2 cellular contexts compared by ENCODE assay signal in genomic region chr17:32941419-32942032, GRCh38.
TF ChIP-seq lines count a peak whose summit lies in the region.

No MANE protein-coding gene starts in this region.

TF ChIP-seq in SK-N-SH, 30 proteins besides CTCF, POLR2A, EP300 and RAD21 (continued from another document):
- TF ChIP-seq, protein P1, sequence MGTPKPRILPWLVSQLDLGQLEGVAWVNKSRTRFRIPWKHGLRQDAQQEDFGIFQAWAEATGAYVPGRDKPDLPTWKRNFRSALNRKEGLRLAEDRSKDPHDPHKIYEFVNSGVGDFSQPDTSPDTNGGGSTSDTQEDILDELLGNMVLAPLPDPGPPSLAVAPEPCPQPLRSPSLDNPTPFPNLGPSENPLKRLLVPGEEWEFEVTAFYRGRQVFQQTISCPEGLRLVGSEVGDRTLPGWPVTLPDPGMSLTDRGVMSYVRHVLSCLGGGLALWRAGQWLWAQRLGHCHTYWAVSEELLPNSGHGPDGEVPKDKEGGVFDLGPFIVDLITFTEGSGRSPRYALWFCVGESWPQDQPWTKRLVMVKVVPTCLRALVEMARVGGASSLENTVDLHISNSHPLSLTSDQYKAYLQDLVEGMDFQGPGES (IDR thresholded peaks at IDR 0.05; ENCODE audit: low read depth, low read length) = no peak
- no peak for TF ChIP-seq GABPA (IDR thresholded peaks at IDR 0.05; ENCODE audit: low read depth)
TF ChIP-seq in SK-N-SH: peak in this region for 0.

TF ChIP-seq in SK-N-SH treated with all-trans-retinoic acid at 6 μM for 48 hours, 23 proteins besides CTCF, POLR2A, EP300 and RAD21 (continued from another document):
- TF ChIP-seq, protein P2, sequence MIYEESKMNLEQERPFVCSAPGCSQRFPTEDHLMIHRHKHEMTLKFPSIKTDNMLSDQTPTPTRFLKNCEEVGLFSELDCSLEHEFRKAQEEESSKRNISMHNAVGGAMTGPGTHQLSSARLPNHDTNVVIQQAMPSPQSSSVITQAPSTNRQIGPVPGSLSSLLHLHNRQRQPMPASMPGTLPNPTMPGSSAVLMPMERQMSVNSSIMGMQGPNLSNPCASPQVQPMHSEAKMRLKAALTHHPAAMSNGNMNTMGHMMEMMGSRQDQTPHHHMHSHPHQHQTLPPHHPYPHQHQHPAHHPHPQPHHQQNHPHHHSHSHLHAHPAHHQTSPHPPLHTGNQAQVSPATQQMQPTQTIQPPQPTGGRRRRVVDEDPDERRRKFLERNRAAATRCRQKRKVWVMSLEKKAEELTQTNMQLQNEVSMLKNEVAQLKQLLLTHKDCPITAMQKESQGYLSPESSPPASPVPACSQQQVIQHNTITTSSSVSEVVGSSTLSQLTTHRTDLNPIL (CRISPR knock-in tag; IDR thresholded peaks at IDR 0.05; ENCODE audit: low read depth) = no peak
- TF ChIP-seq ESRRG (CRISPR knock-in tag; IDR thresholded peaks at IDR 0.05) (no peak), TOX (CRISPR knock-in tag; IDR thresholded peaks at IDR 0.05; ENCODE audit: borderline replicate concordance) (no peak)
- TF ChIP-seq, protein P3, sequence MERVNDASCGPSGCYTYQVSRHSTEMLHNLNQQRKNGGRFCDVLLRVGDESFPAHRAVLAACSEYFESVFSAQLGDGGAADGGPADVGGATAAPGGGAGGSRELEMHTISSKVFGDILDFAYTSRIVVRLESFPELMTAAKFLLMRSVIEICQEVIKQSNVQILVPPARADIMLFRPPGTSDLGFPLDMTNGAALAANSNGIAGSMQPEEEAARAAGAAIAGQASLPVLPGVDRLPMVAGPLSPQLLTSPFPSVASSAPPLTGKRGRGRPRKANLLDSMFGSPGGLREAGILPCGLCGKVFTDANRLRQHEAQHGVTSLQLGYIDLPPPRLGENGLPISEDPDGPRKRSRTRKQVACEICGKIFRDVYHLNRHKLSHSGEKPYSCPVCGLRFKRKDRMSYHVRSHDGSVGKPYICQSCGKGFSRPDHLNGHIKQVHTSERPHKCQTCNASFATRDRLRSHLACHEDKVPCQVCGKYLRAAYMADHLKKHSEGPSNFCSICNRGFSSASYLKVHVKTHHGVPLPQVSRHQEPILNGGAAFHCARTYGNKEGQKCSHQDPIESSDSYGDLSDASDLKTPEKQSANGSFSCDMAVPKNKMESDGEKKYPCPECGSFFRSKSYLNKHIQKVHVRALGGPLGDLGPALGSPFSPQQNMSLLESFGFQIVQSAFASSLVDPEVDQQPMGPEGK (CRISPR knock-in tag; IDR thresholded peaks at IDR 0.05; ENCODE audit: borderline replicate concordance) = no peak
- TF ChIP-seq, protein P4, sequence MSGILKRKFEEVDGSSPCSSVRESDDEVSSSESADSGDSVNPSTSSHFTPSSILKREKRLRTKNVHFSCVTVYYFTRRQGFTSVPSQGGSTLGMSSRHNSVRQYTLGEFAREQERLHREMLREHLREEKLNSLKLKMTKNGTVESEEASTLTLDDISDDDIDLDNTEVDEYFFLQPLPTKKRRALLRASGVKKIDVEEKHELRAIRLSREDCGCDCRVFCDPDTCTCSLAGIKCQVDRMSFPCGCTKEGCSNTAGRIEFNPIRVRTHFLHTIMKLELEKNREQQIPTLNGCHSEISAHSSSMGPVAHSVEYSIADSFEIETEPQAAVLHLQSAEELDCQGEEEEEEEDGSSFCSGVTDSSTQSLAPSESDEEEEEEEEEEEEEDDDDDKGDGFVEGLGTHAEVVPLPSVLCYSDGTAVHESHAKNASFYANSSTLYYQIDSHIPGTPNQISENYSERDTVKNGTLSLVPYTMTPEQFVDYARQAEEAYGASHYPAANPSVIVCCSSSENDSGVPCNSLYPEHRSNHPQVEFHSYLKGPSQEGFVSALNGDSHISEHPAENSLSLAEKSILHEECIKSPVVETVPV (CRISPR knock-in tag; IDR thresholded peaks at IDR 0.05) = no peak
